ENCODE assay signal across 8 cellular contexts in genomic region chr22:46762238-46763050, GRCh38. TPM values are rescaled to one million over a fixed set of nuclear protein-coding genes. Genes with fewer than 3 reads are reported as not detected.
A peak's percentile ranks its signal among the peaks of the same experiment; 100 is the strongest.
DNase-seq lines count a peak whose midpoint lies in the region; ATAC-seq and TF ChIP-seq lines count a peak whose summit lies in the region.

A gene with protein sequence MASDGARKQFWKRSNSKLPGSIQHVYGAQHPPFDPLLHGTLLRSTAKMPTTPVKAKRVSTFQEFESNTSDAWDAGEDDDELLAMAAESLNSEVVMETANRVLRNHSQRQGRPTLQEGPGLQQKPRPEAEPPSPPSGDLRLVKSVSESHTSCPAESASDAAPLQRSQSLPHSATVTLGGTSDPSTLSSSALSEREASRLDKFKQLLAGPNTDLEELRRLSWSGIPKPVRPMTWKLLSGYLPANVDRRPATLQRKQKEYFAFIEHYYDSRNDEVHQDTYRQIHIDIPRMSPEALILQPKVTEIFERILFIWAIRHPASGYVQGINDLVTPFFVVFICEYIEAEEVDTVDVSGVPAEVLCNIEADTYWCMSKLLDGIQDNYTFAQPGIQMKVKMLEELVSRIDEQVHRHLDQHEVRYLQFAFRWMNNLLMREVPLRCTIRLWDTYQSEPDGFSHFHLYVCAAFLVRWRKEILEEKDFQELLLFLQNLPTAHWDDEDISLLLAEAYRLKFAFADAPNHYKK (plus strand): TSS chr22:46762650. CDS start chr22:46762787, 137 bp downstream.

- peaks cover 62% of the 10 kb centered on the region for H3K36me3 Mint-ChIP-seq in dendritic cell treated with granulocyte-macrophage colony-stimulating factor and Interleukin-4, amounts not matched to agents 40 ng/mL and 50 ng/mL, for 4 days (ENCODE audit: low read depth)

- H3K27ac Mint-ChIP-seq in dendritic cell treated with granulocyte-macrophage colony-stimulating factor and Interleukin-4, amounts not matched to agents 40 ng/mL and 50 ng/mL, for 4 days = peak within 1 kb of the TSS; percentile 89

- peak; percentile 75 for ATAC-seq in HG03460 (IDR thresholded peaks at IDR 0.05; ENCODE audit: unreplicated experiment)
- ATAC-seq in left lobe of liver = peak; percentile 89

- H3K36me3 ChIP-seq in BE2C = no peaks in the 10 kb centered on the region

- H3K4me1 Mint-ChIP-seq in dendritic cell treated with granulocyte-macrophage colony-stimulating factor and Interleukin-4, amounts not matched to agents 40 ng/mL and 50 ng/mL, for 4 days (ENCODE audit: low read depth) = peaks cover 79% of the 10 kb centered on the region

- DNase-seq in BE2C = peak; percentile 96
- peak; percentile 92 for DNase-seq in GM19240 (ENCODE audit: insufficient read length, low spot score)
- DNase-seq in NCI-H748 (lab: John Stamatoyannopoulos, UW; ENCODE audit: unreplicated experiment) = peak; percentile 97
- peak; percentile 91 to 92 for DNase-seq in activated CD4-positive, alpha-beta T cell treated with anti-CD3 and anti-CD28 coated beads, Interleukin-2, amount 50 U/mL, for 24 hours (ENCODE audit: low read depth in 1 of 2, low spot score in 1 of 2)
- DNase-seq in left lobe of liver (ENCODE audit: low spot score) = peak; percentile 95
- peak; percentile 96 for DNase-seq in stimulated activated CD4-positive, alpha-beta T cell treated with anti-CD3 and anti-CD28 coated beads, Interleukin-2, amount 100 ng/mL, for 24 hours

- no peaks in the 10 kb centered on the region for H3K27me3 Mint-ChIP-seq in dendritic cell treated with granulocyte-macrophage colony-stimulating factor and Interleukin-4, amounts not matched to agents 40 ng/mL and 50 ng/mL, for 4 days

- no peaks in the 10 kb centered on the region for H3K27me3 ChIP-seq in BE2C

- peak within 1 kb of the TSS; percentile 95 for H3K4me3 Mint-ChIP-seq in dendritic cell treated with granulocyte-macrophage colony-stimulating factor and Interleukin-4, amounts not matched to agents 40 ng/mL and 50 ng/mL, for 4 days

- H3K4me1 ChIP-seq in BE2C = no peaks in the 10 kb centered on the region

- intact Hi-C loops in dendritic cell treated with granulocyte-macrophage colony-stimulating factor and Interleukin-4, amounts not matched to agents 40 ng/mL and 50 ng/mL, for 4 days (cut with micrococcal nuclease) = no loop called here

- peak within 1 kb of the TSS; percentile 92 for H3K4me3 ChIP-seq in BE2C (ENCODE audit: low read depth, low read length)

- 0 out of 2 replicates have a peak, but pooled peaks have one; percentile 1 for TF ChIP-seq CTCF in BE2C (IDR thresholded peaks at IDR 0.05; ENCODE audit: low read depth, low read length)

- H3K9me3 Mint-ChIP-seq in dendritic cell treated with granulocyte-macrophage colony-stimulating factor and Interleukin-4, amounts not matched to agents 40 ng/mL and 50 ng/mL, for 4 days = no peaks in the 10 kb centered on the region

- H3K9me3 ChIP-seq in BE2C = no peaks in the 10 kb centered on the region

RNA-seq across cellular contexts. Expression of the gene that starts here (rescaled TPM):
- 7.5 TPM for polyA plus RNA-seq in BE2C (2012; ENCODE audit: insufficient read depth, insufficient read length, low read depth)
- total RNA-seq in left lobe of liver = 12.4 TPM

Comparison
In these comparisons a context has a peak if more than half of its experiments do, and no peak if none do; other contexts are left out.
1. Peak in every context shown above with its lines: DNase-seq, ATAC-seq and H3K4me3 ChIP-seq.